19 cellular contexts compared by ENCODE assay signal in genomic region chr14:68809524-68809923, GRCh38. TPM values are rescaled to one million over a fixed set of nuclear protein-coding genes. Genes with fewer than 3 reads are reported as not detected.
DNase-seq lines count a peak whose midpoint lies in the region; ATAC-seq, FAIRE-seq and TF ChIP-seq lines count a peak whose summit lies in the region.
"Had no signal": no experiment of that assay in that cellular context is flagged by ENCODE, and none has a peak within 500 bp of the region (broad histone marks: within the 10 kb centered on the region; RNA-seq: fewer than 3 reads in every experiment).

No MANE protein-coding gene starts in this region.

- no peaks in the 10 kb centered on the region for H3K9me3 Mint-ChIP-seq in CD4-positive, CD25-positive, alpha-beta regulatory T cell
- peaks cover 5% of the 10 kb centered on the region for H3K9me3 Mint-ChIP-seq in astrocyte (ENCODE audit: unreplicated experiment)
- H3K9me3 Mint-ChIP-seq: activated naive CD4-positive, alpha-beta T cell treated with anti-CD3 and anti-CD28 coated beads, Interleukin-2, amount 50 U/mL, for 72 hours had no signal

- H3K4me1 Mint-ChIP-seq in CD4-positive, CD25-positive, alpha-beta regulatory T cell: peaks cover 8 to 67% (median 32%) of the 10 kb centered on the region in 4 donors
- peaks cover 19% of the 10 kb centered on the region for H3K4me1 Mint-ChIP-seq in astrocyte (ENCODE audit: low read depth, unreplicated experiment)

- H4K8ac ChIP-seq in mesendoderm (ENCODE audit: low read depth, low read length): no peak overlapping the region

- H3K4me1 ChIP-seq in CD4-positive, CD25-positive, alpha-beta regulatory T cell (ENCODE audit: control insufficient read depth, insufficient read depth, low read length, poor library complexity, severe bottlenecking): peaks cover 27% of the 10 kb centered on the region
- H3K4me1 ChIP-seq in astrocyte (ENCODE audit: insufficient read depth, low read length): peaks cover 24% of the 10 kb centered on the region
- H3K4me1 ChIP-seq in mesendoderm (ENCODE audit: control insufficient read depth, low read depth, low read length): peaks cover 7% of the 10 kb centered on the region
- peaks cover 30 to 88% (median 53%) of the 10 kb centered on the region in 6 donors for H3K4me1 ChIP-seq in spleen

- H3K4me3 ChIP-seq in CD4-positive, CD25-positive, alpha-beta regulatory T cell (ENCODE audit: low read depth, low read length): no peak overlapping the region
- H3K4me3 ChIP-seq in astrocyte (ENCODE audit: insufficient read depth, low read depth, low read length) (no peak overlapping the region), mesendoderm (ENCODE audit: low read length) (no peak overlapping the region), spleen (no peak overlapping the region), foreskin fibroblast (ENCODE audit: low read depth in 1 of 2, low read length in 2 of 2) (no peak overlapping the region)
- H3K4me3 ChIP-seq: right atrium auricular region had no signal

- no peak for TF ChIP-seq POLR2A in spleen (IDR thresholded peaks at IDR 0.05)

- H3K18ac ChIP-seq in mesendoderm (ENCODE audit: low read length): peak overlapping the region; percentile 8

- no peak for DNase-seq in CD4-positive, CD25-positive, alpha-beta regulatory T cell
- no peak for DNase-seq in astrocyte (ENCODE audit: low read depth)
- no peak for DNase-seq in mesendoderm
- peak; percentile 47 for DNase-seq in spleen
- no peak for DNase-seq in KG1 (lab: John Stamatoyannopoulos, UW)
- DNase-seq in foreskin fibroblast: no peak
- no peak for DNase-seq in effector CD8-positive, alpha-beta T cell (lab: John Stamatoyannopoulos, UW)
- DNase-seq in 8988T: no peak
- DNase-seq: ACHN; activated CD4-positive, alpha-beta memory T cell treated with anti-CD3 and anti-CD28 coated beads for 36 hours; activated T-cell treated with anti-CD3 and anti-CD28 coated beads, Interleukin-2, amount 50 U/mL, for 24 hours; NCI-H146; NCI-H82; PC-3; stimulated activated naive CD4-positive, alpha-beta T cell; WERI-Rb-1 had no signal

- no peak overlapping the region for H3K23ac ChIP-seq in mesendoderm (ENCODE audit: low read length)

- peak overlapping the region in 2 of 3 donors; percentile 22 to 76 for H3K27ac Mint-ChIP-seq in CD4-positive, CD25-positive, alpha-beta regulatory T cell
- peak overlapping the region; percentile 5 for H3K27ac Mint-ChIP-seq in astrocyte (ENCODE audit: unreplicated experiment)
- H3K27ac Mint-ChIP-seq: activated CD4-positive, alpha-beta memory T cell treated with anti-CD3 and anti-CD28 coated beads for 36 hours; activated T-cell treated with anti-CD3 and anti-CD28 coated beads, Interleukin-2, amount 50 U/mL, for 24 hours had no signal

- H3K9me3 ChIP-seq in CD4-positive, CD25-positive, alpha-beta regulatory T cell (ENCODE audit: control insufficient read depth in 2 of 2, low read length in 2 of 2): peaks cover 0 to 2% of the 10 kb centered on the region in 2 experiments
- H3K9me3 ChIP-seq in astrocyte (ENCODE audit: insufficient read depth, low read depth, low read length) (no peaks in the 10 kb centered on the region), spleen (peaks cover 0 to 5% (median 0%) of the 10 kb centered on the region in 8 donors)
- H3K9me3 ChIP-seq: right atrium auricular region had no signal

- no peak for ATAC-seq in CD4-positive, CD25-positive, alpha-beta regulatory T cell (ENCODE audit: low read depth in 2 of 2)
- ATAC-seq: activated naive CD4-positive, alpha-beta T cell treated with anti-CD3 and anti-CD28 coated beads, Interleukin-2, amount 50 U/mL, for 72 hours; PC-3 had no signal

- no peak overlapping the region for H2AK5ac ChIP-seq in mesendoderm (ENCODE audit: low read length)

- H3K4me3 Mint-ChIP-seq in CD4-positive, CD25-positive, alpha-beta regulatory T cell: no peak overlapping the region
- H3K4me3 Mint-ChIP-seq in astrocyte (ENCODE audit: unreplicated experiment): no peak overlapping the region
- H3K4me3 Mint-ChIP-seq: activated CD4-positive, alpha-beta memory T cell treated with anti-CD3 and anti-CD28 coated beads for 36 hours; activated T-cell treated with anti-CD3 and anti-CD28 coated beads, Interleukin-2, amount 50 U/mL, for 24 hours had no signal

- no peaks in the 10 kb centered on the region for H4K20me1 ChIP-seq in astrocyte (ENCODE audit: insufficient read depth, low read length)

- no peaks in the 10 kb centered on the region for H3K36me3 ChIP-seq in CD4-positive, CD25-positive, alpha-beta regulatory T cell (ENCODE audit: control insufficient read depth, insufficient read depth, low read length)
- H3K36me3 ChIP-seq in astrocyte (ENCODE audit: insufficient read depth, low read length): no peaks in the 10 kb centered on the region
- no peaks in the 10 kb centered on the region for H3K36me3 ChIP-seq in mesendoderm (ENCODE audit: control insufficient read depth, insufficient read depth, low read length)
- H3K36me3 ChIP-seq in spleen: no peaks in the 10 kb centered on the region
- H3K36me3 ChIP-seq: right atrium auricular region, WERI-Rb-1 had no signal

- no peak overlapping the region for H3K4ac ChIP-seq in mesendoderm (ENCODE audit: low read depth, low read length)

- H3K27me3 Mint-ChIP-seq in CD4-positive, CD25-positive, alpha-beta regulatory T cell: no peaks in the 10 kb centered on the region
- no peaks in the 10 kb centered on the region for H3K27me3 Mint-ChIP-seq in astrocyte (ENCODE audit: low read depth, unreplicated experiment)
- H3K27me3 Mint-ChIP-seq: activated CD4-positive, alpha-beta memory T cell treated with anti-CD3 and anti-CD28 coated beads for 36 hours; activated T-cell treated with anti-CD3 and anti-CD28 coated beads, Interleukin-2, amount 50 U/mL, for 24 hours had no signal

- no peaks in the 10 kb centered on the region for H3K27me3 ChIP-seq in CD4-positive, CD25-positive, alpha-beta regulatory T cell (ENCODE audit: control insufficient read depth, insufficient read depth, low read length)
- H3K27me3 ChIP-seq in astrocyte (ENCODE audit: insufficient read depth, low read length): no peaks in the 10 kb centered on the region
- no peaks in the 10 kb centered on the region for H3K27me3 ChIP-seq in mesendoderm (ENCODE audit: insufficient read depth, low read length, poor library complexity)
- no peaks in the 10 kb centered on the region for H3K27me3 ChIP-seq in spleen (replicated peaks in 1 of 7)
- H3K27me3 ChIP-seq: right atrium auricular region had no signal

- H3K56ac ChIP-seq in mesendoderm (ENCODE audit: low read length): no peak overlapping the region

- no peaks in the 10 kb centered on the region for H3K36me3 Mint-ChIP-seq in CD4-positive, CD25-positive, alpha-beta regulatory T cell
- peaks cover 13% of the 10 kb centered on the region for H3K36me3 Mint-ChIP-seq in astrocyte (ENCODE audit: low read depth, unreplicated experiment)
- H3K36me3 Mint-ChIP-seq: activated CD4-positive, alpha-beta memory T cell treated with anti-CD3 and anti-CD28 coated beads for 36 hours had no signal

- no peak for TF ChIP-seq CTCF in astrocyte (IDR thresholded peaks at IDR 0.05; ENCODE audit: insufficient read depth, low read depth, low read length)
- no peak for TF ChIP-seq CTCF in spleen (IDR thresholded peaks at IDR 0.05 in 8 of 11, conservative IDR thresholded peaks at IDR 0.05 in 3 of 11)
- no peak for TF ChIP-seq CTCF in foreskin fibroblast (IDR thresholded peaks at IDR 0.05; ENCODE audit: low read depth, low read length)

- no peaks in the 10 kb centered on the region for H3K79me1 ChIP-seq in mesendoderm (ENCODE audit: low read length)

- H2BK120ac ChIP-seq in mesendoderm (ENCODE audit: low read depth, low read length): no peak overlapping the region

- no peak overlapping the region for H2AFZ ChIP-seq in astrocyte (ENCODE audit: low read depth, low read length)

- H2BK5ac ChIP-seq in mesendoderm (ENCODE audit: low read length): no peak overlapping the region

- no CpG with 5 or more reads among the region's 4 CpGs for WGBS in mesendoderm (ENCODE audit: extremely low coverage, insufficient coverage, low lambda C conversion rate)
- 95 to 99% (median 97%) methylated on average over 4 of the region's 4 CpGs for WGBS in spleen, 5 donors

- H2BK15ac ChIP-seq in mesendoderm (replicated peaks; ENCODE audit: low read depth): no peak overlapping the region

- no peak for FAIRE-seq in astrocyte (lab: Jason Lieb, UNC)
- FAIRE-seq: GM12892 had no signal

- H3K9ac ChIP-seq in astrocyte (ENCODE audit: low read length) (no peak overlapping the region), mesendoderm (ENCODE audit: low read length) (no peak overlapping the region)

- H3K4me2 ChIP-seq in astrocyte (ENCODE audit: low read length) (no peak overlapping the region), mesendoderm (ENCODE audit: low read length) (no peak overlapping the region)

- intact Hi-C loops in spleen (cut with DNase I; ENCODE audit: low total_unique reads): no loop called here

- H4K5ac ChIP-seq in mesendoderm (ENCODE audit: low read length): no peak overlapping the region

- no peak overlapping the region for H3K27ac ChIP-seq in CD4-positive, CD25-positive, alpha-beta regulatory T cell (ENCODE audit: insufficient read depth, low read length, poor library complexity, severe bottlenecking)
- no peak overlapping the region for H3K27ac ChIP-seq in astrocyte (ENCODE audit: low read depth, low read length)
- no peak overlapping the region for H3K27ac ChIP-seq in mesendoderm (ENCODE audit: low read depth, low read length)
- peak overlapping the region in 1 of 8 donors; percentile 85 for H3K27ac ChIP-seq in spleen
- H3K27ac ChIP-seq: WERI-Rb-1 had no signal

- H3K79me2 ChIP-seq in astrocyte (ENCODE audit: insufficient read depth, low read length) (peaks cover 3% of the 10 kb centered on the region), mesendoderm (ENCODE audit: control insufficient read depth, insufficient read depth, low read length) (no peaks in the 10 kb centered on the region)

RNA-seq across cellular contexts. Expression of gene ZFP36L1, which starts 16.7 kb away (rescaled TPM):
- total RNA-seq in CD4-positive, CD25-positive, alpha-beta regulatory T cell: 200 TPM
- 100 to 1,000 TPM in 2 of 4 donors, 10 to 100 TPM in 2; 78.5 to 116 (median 105) TPM for polyA plus RNA-seq in CD4-positive, CD25-positive, alpha-beta regulatory T cell
- total RNA-seq in astrocyte (210 and 219 TPM in 2 replicates), spleen (100 to 1,000 TPM; 274 to 443 (median 324) TPM)
- 81.7 TPM for polyA plus RNA-seq in mesendoderm (2013, experiment 1 of 2)
- polyA plus RNA-seq in mesendoderm (2013, experiment 2 of 2): 85.1 TPM
- 100 to 1,000 TPM in 1 of 3 donors, 10 to 100 TPM in 2; 65.7 to 106 (median 92.4) TPM for polyA plus RNA-seq in spleen
